17 cellular contexts compared by ENCODE assay signal in genomic region chr9:134468358-134468757, GRCh38.
A peak's percentile ranks its signal among the peaks of the same experiment; 100 is the strongest.
DNase-seq lines count a peak whose midpoint lies in the region; ATAC-seq and TF ChIP-seq lines count a peak whose summit lies in the region.
"Had no signal": no experiment of that assay in that cellular context is flagged by ENCODE, and none has a peak within 500 bp of the region (broad histone marks: within the 10 kb centered on the region; RNA-seq: fewer than 3 reads in every experiment).

No MANE protein-coding gene starts in this region.

- TF ChIP-seq POLR2A in thyroid gland (IDR thresholded peaks at IDR 0.05): no peak

- H3K9me3 ChIP-seq in left ventricle myocardium inferior (replicated peaks) (no peaks in the 10 kb centered on the region), muscle layer of colon (ENCODE audit: low read length) (no peaks in the 10 kb centered on the region), thyroid gland (no peaks in the 10 kb centered on the region)
- H3K9me3 ChIP-seq: Peyer's patch had no signal

- ATAC-seq in left ventricle myocardium superior: no peak
- no peak for ATAC-seq in GM18520 (IDR thresholded peaks at IDR 0.05; ENCODE audit: unreplicated experiment)
- ATAC-seq in GM21526 (IDR thresholded peaks at IDR 0.05; ENCODE audit: low FRiP score, unreplicated experiment): no peak

- H3K4me1 ChIP-seq in left ventricle myocardium inferior: peaks cover 23% of the 10 kb centered on the region
- H3K4me1 ChIP-seq in muscle layer of colon (ENCODE audit: insufficient read depth, low read length): peaks cover 21% of the 10 kb centered on the region
- peaks cover 7 to 15% of the 10 kb centered on the region in 2 donors for H3K4me1 ChIP-seq in thyroid gland

- intact Hi-C loops in left ventricle myocardium inferior (cut with micrococcal nuclease): no loop called here
- intact Hi-C loops in left ventricle myocardium superior (cut with micrococcal nuclease): no loop called here
- intact Hi-C loops in thyroid gland (cut with DNase I): no loop called here

- H3K36me3 ChIP-seq in left ventricle myocardium inferior: no peaks in the 10 kb centered on the region
- H3K36me3 ChIP-seq in muscle layer of colon (ENCODE audit: insufficient read depth, low read length): no peaks in the 10 kb centered on the region
- no peaks in the 10 kb centered on the region for H3K36me3 ChIP-seq in thyroid gland
- H3K36me3 ChIP-seq: Peyer's patch had no signal

- DNase-seq in left ventricle myocardium inferior (no peak), left ventricle myocardium superior (no peak), thyroid gland (no peak), NCI-H1092 (lab: John Stamatoyannopoulos, UW) (no peak)
- DNase-seq: EL, GF-D8, Kasumi-1, NCI-H1417, NCI-H1694 treated with DMSO at 0.1 percent for 48 hours, NCI-H2081 treated with DMSO at 0.1 percent for 48 hours, NCI-H2171 treated with DMSO at 0.1 percent for 48 hours, NCI-H524 treated with DMSO at 0.1 percent for 48 hours, NCI-H82, Peyer's patch had no signal

- H3K27ac ChIP-seq in left ventricle myocardium inferior (replicated peaks) (peak overlapping the region; percentile 64), muscle layer of colon (ENCODE audit: low read depth, low read length) (peak overlapping the region; percentile 58), thyroid gland (peak overlapping the region in 2 of 3 donors; percentile 8 to 68)

- H3K27me3 ChIP-seq in left ventricle myocardium inferior (ENCODE audit: low read depth): peaks cover 4% of the 10 kb centered on the region
- H3K27me3 ChIP-seq in muscle layer of colon (ENCODE audit: control insufficient read depth in 1 of 2, insufficient read depth in 2 of 2, low read length in 2 of 2): no peaks in the 10 kb centered on the region
- H3K27me3 ChIP-seq in thyroid gland: no peaks in the 10 kb centered on the region
- H3K27me3 ChIP-seq: Peyer's patch had no signal

- WGBS in thyroid gland, 2 donors: 71 to 82% methylated on average over 4 to 8 of the region's 9 CpGs

- no peak overlapping the region for H3K9ac ChIP-seq in muscle layer of colon (ENCODE audit: low read length)

- H3K4me3 ChIP-seq in left ventricle myocardium inferior (no peak overlapping the region), muscle layer of colon (ENCODE audit: low read depth in 1 of 2, low read length in 2 of 2) (no peak overlapping the region), thyroid gland (replicated peaks in 1 of 3) (no peak overlapping the region)
- H3K4me3 ChIP-seq: Peyer's patch had no signal

- no peak for TF ChIP-seq CTCF in left ventricle myocardium inferior (IDR thresholded peaks at IDR 0.05; ENCODE audit: borderline replicate concordance)
- no peak for TF ChIP-seq CTCF in thyroid gland (IDR thresholded peaks at IDR 0.05)
